Comparison of ENCODE assay signal across 10 cellular contexts in the genomic region with DNA sequence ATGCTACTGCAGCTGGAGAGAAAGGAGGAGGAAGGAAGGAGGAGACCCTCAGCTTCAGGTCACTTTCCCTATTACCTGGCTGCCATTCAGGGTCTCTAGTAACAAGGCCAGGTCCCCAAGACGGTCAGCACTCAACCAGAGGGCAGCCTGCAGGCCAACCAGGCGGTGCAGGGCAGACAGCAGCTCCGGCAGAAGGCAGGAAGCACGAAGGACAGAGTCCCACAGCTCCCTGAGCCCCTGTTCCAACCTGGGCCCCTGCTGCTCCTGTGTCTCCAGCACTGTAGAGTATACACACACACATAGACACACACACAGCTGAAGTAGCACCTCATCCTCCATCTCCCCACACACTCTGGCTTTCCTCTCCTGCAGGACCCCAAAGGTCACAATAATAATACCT. TPM values are rescaled to one million over a fixed set of nuclear protein-coding genes. Genes with fewer than 3 reads are reported as not detected.
DNase-seq lines count a peak whose midpoint lies in the region; TF ChIP-seq lines count a peak whose summit lies in the region.
"Had no signal": no experiment of that assay in that cellular context is flagged by ENCODE, and none has a peak within 500 bp of the region (broad histone marks: within the 10 kb centered on the region; RNA-seq: fewer than 3 reads in every experiment).

No MANE protein-coding gene starts in this region.

- H3K9me3 Mint-ChIP-seq in activated naive CD4-positive, alpha-beta T cell treated with anti-CD3 and anti-CD28 coated beads, Interleukin-2, amount 50 U/mL, for 24 hours, result no peaks in the 10 kb centered on the region
- peaks cover 5% of the 10 kb centered on the region for H3K9me3 Mint-ChIP-seq in glutamatergic neuron (ENCODE audit: unreplicated experiment)
- H3K9me3 Mint-ChIP-seq in type B pancreatic cell, result no peaks in the 10 kb centered on the region

- peaks cover 4% of the 10 kb centered on the region for H3K36me3 Mint-ChIP-seq in activated naive CD4-positive, alpha-beta T cell treated with anti-CD3 and anti-CD28 coated beads, Interleukin-2, amount 50 U/mL, for 24 hours
- peaks cover 3% of the 10 kb centered on the region for H3K36me3 Mint-ChIP-seq in glutamatergic neuron (ENCODE audit: unreplicated experiment)
- H3K36me3 Mint-ChIP-seq in type B pancreatic cell, result peaks cover 18% of the 10 kb centered on the region

- H3K27ac Mint-ChIP-seq in activated naive CD4-positive, alpha-beta T cell treated with anti-CD3 and anti-CD28 coated beads, Interleukin-2, amount 50 U/mL, for 24 hours, result no peak overlapping the region
- peak overlapping the region; percentile 90 for H3K27ac Mint-ChIP-seq in glutamatergic neuron (ENCODE audit: unreplicated experiment)
- H3K27ac Mint-ChIP-seq in type B pancreatic cell, result peak overlapping the region; percentile 55

- peak overlapping the region; percentile 80; the same call in 1 of the 2 replicates for H3K27ac ChIP-seq in VCaP

- peaks cover 24% of the 10 kb centered on the region for H3K4me1 Mint-ChIP-seq in activated naive CD4-positive, alpha-beta T cell treated with anti-CD3 and anti-CD28 coated beads, Interleukin-2, amount 50 U/mL, for 24 hours
- H3K4me1 Mint-ChIP-seq in glutamatergic neuron (ENCODE audit: low read depth, unreplicated experiment) (peaks cover 13% of the 10 kb centered on the region), type B pancreatic cell (ENCODE audit: unreplicated experiment) (peaks cover 20% of the 10 kb centered on the region)

- no peak for DNase-seq in activated naive CD4-positive, alpha-beta T cell treated with anti-CD3 and anti-CD28 coated beads, Interleukin-2, amount 50 U/mL, for 16 hours
- DNase-seq in glutamatergic neuron, result no peak
- DNase-seq in type B pancreatic cell (ENCODE audit: extremely low spot score, unreplicated experiment), result no peak
- DNase-seq in stimulated activated CD4-positive, alpha-beta T cell treated with anti-CD3 and anti-CD28 coated beads, Interleukin-12 subunit alpha, Interleukin-12 subunit beta, amount 100 ng/mL, for 4 hours, result no peak
- no peak for DNase-seq in UCSD-AML1 (lab: John Stamatoyannopoulos, UW; ENCODE audit: unreplicated experiment)
- no peak for DNase-seq in nucleus accumbens (lab: John Stamatoyannopoulos, UW)
- DNase-seq: gastrocnemius medialis, NCI-H1092 had no signal

- peak overlapping the region; percentile 99 for H3K4me3 Mint-ChIP-seq in activated naive CD4-positive, alpha-beta T cell treated with anti-CD3 and anti-CD28 coated beads, Interleukin-2, amount 50 U/mL, for 24 hours
- H3K4me3 Mint-ChIP-seq in glutamatergic neuron (ENCODE audit: unreplicated experiment), result peak overlapping the region; percentile 99
- H3K4me3 Mint-ChIP-seq in type B pancreatic cell, result peak overlapping the region; percentile 97

- no peaks in the 10 kb centered on the region for H3K27me3 Mint-ChIP-seq in activated naive CD4-positive, alpha-beta T cell treated with anti-CD3 and anti-CD28 coated beads, Interleukin-2, amount 50 U/mL, for 24 hours
- H3K27me3 Mint-ChIP-seq in glutamatergic neuron (ENCODE audit: unreplicated experiment), result peaks cover 12% of the 10 kb centered on the region
- no peaks in the 10 kb centered on the region for H3K27me3 Mint-ChIP-seq in type B pancreatic cell

- TF ChIP-seq CTCF in VCaP (conservative IDR thresholded peaks at IDR 0.05) (no peak), glutamatergic neuron (IDR thresholded peaks at IDR 0.05; ENCODE audit: partially characterized antibody, unreplicated experiment) (no peak), type B pancreatic cell (conservative IDR thresholded peaks at IDR 0.05) (no peak)

RNA-seq across cellular contexts. Expression of gene FANCG, which starts 1.7 kb away (rescaled TPM):
- total RNA-seq in glutamatergic neuron (ENCODE audit: unreplicated experiment) (49.0 TPM), type B pancreatic cell (ENCODE audit: low replicate concordance) (33.9 and 72.6 TPM in 2 replicates)

RNA-seq across cellular contexts. Expression of gene VCP, which starts 5.6 kb away (rescaled TPM):
- total RNA-seq in glutamatergic neuron (ENCODE audit: unreplicated experiment), result 297 TPM
- total RNA-seq in type B pancreatic cell (ENCODE audit: low replicate concordance), result 258 and 285 TPM in 2 replicates

RNA-seq across cellular contexts. Expression of gene PIGO, which starts 18.3 kb away (rescaled TPM):
- 19.0 TPM for total RNA-seq in glutamatergic neuron (ENCODE audit: unreplicated experiment)
- total RNA-seq in type B pancreatic cell (ENCODE audit: low replicate concordance), result 24.6 and 28.1 TPM in 2 replicates

RNA-seq across cellular contexts. Expression of gene STOML2, which starts 24.9 kb away (rescaled TPM):
- total RNA-seq in glutamatergic neuron (ENCODE audit: unreplicated experiment) (73.0 TPM), type B pancreatic cell (ENCODE audit: low replicate concordance) (115 and 149 TPM in 2 replicates)

RNA-seq across cellular contexts. Expression of gene ATOSB, which starts 37.6 kb away (rescaled TPM):
- total RNA-seq in glutamatergic neuron (ENCODE audit: unreplicated experiment), result 51.0 TPM
- 15.6 and 23.3 TPM in 2 replicates for total RNA-seq in type B pancreatic cell (ENCODE audit: low replicate concordance)
